ENCODE assay signal across 1 cellular context in the genomic region with DNA sequence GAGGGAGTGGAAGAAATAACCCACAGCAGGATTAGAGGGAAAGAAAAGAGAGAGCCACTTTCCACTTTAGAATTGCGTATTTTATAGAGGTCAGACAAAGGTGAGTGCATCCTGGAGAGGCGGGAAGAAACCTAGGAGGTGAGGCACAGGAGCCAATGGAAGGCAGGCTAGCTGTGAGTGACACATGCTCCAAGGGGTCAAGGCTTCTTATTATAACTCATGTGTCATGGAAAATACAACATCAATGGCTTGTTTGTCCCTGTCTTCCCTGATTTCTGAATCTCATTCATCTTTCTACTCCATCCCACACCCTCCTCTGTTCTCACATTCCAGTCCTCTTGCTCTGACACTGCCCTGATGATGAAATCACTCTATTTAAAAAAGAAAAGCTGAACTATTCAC.
A peak's percentile ranks its signal among the peaks of the same experiment; 100 is the strongest.
TF ChIP-seq lines count a peak whose summit lies in the region.

No MANE protein-coding gene starts in this region.

TF ChIP-seq in SK-N-SH, 30 proteins besides CTCF, POLR2A, EP300 and RAD21 (continued from another document):
- TF ChIP-seq, protein P1, sequence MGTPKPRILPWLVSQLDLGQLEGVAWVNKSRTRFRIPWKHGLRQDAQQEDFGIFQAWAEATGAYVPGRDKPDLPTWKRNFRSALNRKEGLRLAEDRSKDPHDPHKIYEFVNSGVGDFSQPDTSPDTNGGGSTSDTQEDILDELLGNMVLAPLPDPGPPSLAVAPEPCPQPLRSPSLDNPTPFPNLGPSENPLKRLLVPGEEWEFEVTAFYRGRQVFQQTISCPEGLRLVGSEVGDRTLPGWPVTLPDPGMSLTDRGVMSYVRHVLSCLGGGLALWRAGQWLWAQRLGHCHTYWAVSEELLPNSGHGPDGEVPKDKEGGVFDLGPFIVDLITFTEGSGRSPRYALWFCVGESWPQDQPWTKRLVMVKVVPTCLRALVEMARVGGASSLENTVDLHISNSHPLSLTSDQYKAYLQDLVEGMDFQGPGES (IDR thresholded peaks at IDR 0.05; ENCODE audit: low read depth, low read length) = no peak
- TF ChIP-seq FOXM1 (IDR thresholded peaks at IDR 0.05; ENCODE audit: low read depth) (no peak), CHD2 (IDR thresholded peaks at IDR 0.05; ENCODE audit: low read length, partially characterized antibody) (no peak), RXRA (IDR thresholded peaks at IDR 0.05; ENCODE audit: borderline replicate concordance, low read depth) (0 out of 2 replicates have a peak, but pooled peaks have one; percentile 17), ELF1 (IDR thresholded peaks at IDR 0.05) (no peak), RCOR1 (IDR thresholded peaks at IDR 0.05; ENCODE audit: low read length) (no peak), GABPA (IDR thresholded peaks at IDR 0.05; ENCODE audit: low read depth) (no peak), TEAD4 (IDR thresholded peaks at IDR 0.05; ENCODE audit: borderline replicate concordance, insufficient read depth) (no peak), RFX5 (IDR thresholded peaks at IDR 0.05; ENCODE audit: low read length) (no peak)
- TF ChIP-seq, protein P2, sequence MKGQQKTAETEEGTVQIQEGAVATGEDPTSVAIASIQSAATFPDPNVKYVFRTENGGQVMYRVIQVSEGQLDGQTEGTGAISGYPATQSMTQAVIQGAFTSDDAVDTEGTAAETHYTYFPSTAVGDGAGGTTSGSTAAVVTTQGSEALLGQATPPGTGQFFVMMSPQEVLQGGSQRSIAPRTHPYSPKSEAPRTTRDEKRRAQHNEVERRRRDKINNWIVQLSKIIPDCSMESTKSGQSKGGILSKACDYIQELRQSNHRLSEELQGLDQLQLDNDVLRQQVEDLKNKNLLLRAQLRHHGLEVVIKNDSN (IDR thresholded peaks at IDR 0.05; ENCODE audit: borderline replicate concordance, low read depth) = no peak
TF ChIP-seq in SK-N-SH: peak in this region for 6.
